In the genomic region with DNA sequence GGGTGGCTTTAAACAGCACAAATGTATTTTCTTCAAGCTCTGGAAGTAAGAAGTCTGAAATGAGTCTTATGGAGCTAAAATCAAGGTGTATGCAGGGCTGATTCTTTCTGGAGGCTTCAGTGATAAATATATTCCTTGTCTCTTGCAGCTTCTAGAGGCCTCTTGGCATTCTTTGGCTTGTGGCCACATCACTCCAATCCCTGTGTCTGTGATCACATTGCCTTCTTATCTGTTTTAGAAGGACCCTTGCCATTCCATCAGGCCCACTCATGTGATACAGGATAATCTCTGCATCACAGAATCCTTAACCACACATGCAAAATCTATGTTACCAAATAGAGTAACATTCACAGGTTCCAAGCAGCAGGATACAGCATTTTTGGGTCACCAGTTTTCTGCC, we compare ENCODE assay signal across 38 cellular contexts.
"Had no signal": no experiment of that assay in that cellular context is flagged by ENCODE, and none has a peak within 500 bp of the region (broad histone marks: within the 10 kb centered on the region; RNA-seq: fewer than 3 reads in every experiment).

No MANE protein-coding gene starts in this region.

- DNase-seq: activated effector memory CD4-positive, alpha-beta T cell treated with anti-CD3 and anti-CD28 coated beads, Interleukin-2, amount 50 U/mL, for 16 hours; activated effector memory CD4-positive, alpha-beta T cell treated with Interleukin-2 at 50 U/mL for 16 hours; activated gamma-delta T cell; activated gamma-delta T cell treated with Interleukin-2 at 50 U/mL for 16 hours; activated naive CD4-positive, alpha-beta T cell; activated naive CD4-positive, alpha-beta T cell treated with anti-CD3 and anti-CD28 coated beads for 36 hours; activated naive CD4-positive, alpha-beta T cell treated with anti-CD3 and anti-CD28 coated beads, Interleukin-2, amount 10 ng/mL, durations not matched to agents 7 days and 5 days; activated naive CD4-positive, alpha-beta T cell treated with anti-CD3 and anti-CD28 coated beads, Interleukin-2, amount 50 U/mL, for 16 hours; activated naive CD4-positive, alpha-beta T cell treated with Interleukin-2 at 50 U/mL for 16 hours; activated naive CD8-positive, alpha-beta T cell treated with anti-CD3 and anti-CD28 coated beads for 36 hours; activated naive CD8-positive, alpha-beta T cell treated with anti-CD3 and anti-CD28 coated beads, Interleukin-2, amount 10 ng/mL, durations not matched to agents 7 days and 5 days; activated naive CD8-positive, alpha-beta T cell treated with anti-CD3 and anti-CD28 coated beads, Interleukin-2, amount 50 U/mL, for 24 hours; activated T-cell treated with anti-CD3 and anti-CD28 coated beads, Interleukin-2, amount 50 U/mL, for 1 hour; activated T-cell treated with anti-CD3 and anti-CD28 coated beads, Interleukin-2, amount 50 U/mL, for 24 hours; activated T-cell treated with anti-CD3 and anti-CD28 coated beads, Interleukin-2, amount 50 U/mL, for 4 hours; activated T-cell treated with anti-CD3 and anti-CD28 coated beads, Interleukin-2, amount 50 U/mL, for 48 hours; activated T-cell treated with anti-CD3 and anti-CD28 coated beads, Interleukin-2, amount 50 U/mL, for 72 hours; adrenal gland; amniotic stem cell; amygdala; anterior cingulate cortex; aorta; body of pancreas; brain microvascular endothelial cell; caudate nucleus; central memory CD4-positive, alpha-beta T cell; cerebellar nuclear complex had no signal

- H3K4me1 ChIP-seq: adrenal gland, ascending aorta, body of pancreas, breast epithelium had no signal

- H3K36me3 Mint-ChIP-seq: activated naive CD4-positive, alpha-beta T cell treated with anti-CD3 and anti-CD28 coated beads, Interleukin-2, amount 10 ng/mL, durations not matched to agents 7 days and 5 days; activated naive CD4-positive, alpha-beta T cell treated with anti-CD3 and anti-CD28 coated beads, Interleukin-2, amount 50 U/mL, for 24 hours; activated naive CD8-positive, alpha-beta T cell; activated naive CD8-positive, alpha-beta T cell treated with anti-CD3 and anti-CD28 coated beads for 36 hours; activated naive CD8-positive, alpha-beta T cell treated with anti-CD3 and anti-CD28 coated beads, Interleukin-2, amount 10 ng/mL, durations not matched to agents 7 days and 5 days had no signal

- H3K4me1 Mint-ChIP-seq: activated naive CD4-positive, alpha-beta T cell treated with anti-CD3 and anti-CD28 coated beads, Interleukin-2, amount 10 ng/mL, durations not matched to agents 7 days and 5 days; activated naive CD4-positive, alpha-beta T cell treated with anti-CD3 and anti-CD28 coated beads, Interleukin-2, amount 50 U/mL, for 24 hours; activated naive CD8-positive, alpha-beta T cell treated with anti-CD3 and anti-CD28 coated beads for 36 hours; activated naive CD8-positive, alpha-beta T cell treated with anti-CD3 and anti-CD28 coated beads, Interleukin-2, amount 10 ng/mL, durations not matched to agents 7 days and 5 days; activated naive CD8-positive, alpha-beta T cell treated with anti-CD3 and anti-CD28 coated beads, Interleukin-2, amount 50 U/mL, for 24 hours; activated T-helper 17 cell treated with anti-CD3 and anti-CD28 coated beads, Interleukin-2, amount 50 U/mL, for 72 hours; brain; central memory CD8-positive, alpha-beta T cell had no signal

- H3K9me3 Mint-ChIP-seq: activated T-helper 17 cell treated with anti-CD3 and anti-CD28 coated beads, Interleukin-2, amount 50 U/mL, for 72 hours had no signal

- ATAC-seq: activated naive CD4-positive, alpha-beta T cell treated with anti-CD3 and anti-CD28 coated beads, Interleukin-2, amount 50 U/mL, for 72 hours; activated naive CD8-positive, alpha-beta T cell treated with anti-CD3 and anti-CD28 coated beads, Interleukin-2, amount 50 U/mL, for 24 hours; activated T-cell treated with anti-CD3 and anti-CD28 coated beads, Interleukin-2, amount 50 U/mL, for 4 hours; activated T-cell treated with anti-CD3 and anti-CD28 coated beads, Interleukin-2, amount 50 U/mL, for 72 hours; activated T-helper 17 cell treated with anti-CD3 and anti-CD28 coated beads, Interleukin-2, amount 50 U/mL, for 72 hours; body of pancreas had no signal

- H3K27ac ChIP-seq: adrenal gland, ascending aorta, body of pancreas, brain microvascular endothelial cell, breast epithelium, cardiac muscle cell had no signal

- H3K9me3 ChIP-seq: adrenal gland, ascending aorta, body of pancreas had no signal

- H3K27ac Mint-ChIP-seq: activated naive CD4-positive, alpha-beta T cell treated with anti-CD3 and anti-CD28 coated beads for 36 hours; activated naive CD4-positive, alpha-beta T cell treated with anti-CD3 and anti-CD28 coated beads, Interleukin-2, amount 10 ng/mL, durations not matched to agents 7 days and 5 days; activated naive CD4-positive, alpha-beta T cell treated with anti-CD3 and anti-CD28 coated beads, Interleukin-2, amount 50 U/mL, for 24 hours; activated naive CD4-positive, alpha-beta T cell treated with anti-CD3 and anti-CD28 coated beads, Interleukin-2, amount 50 U/mL, for 72 hours; activated naive CD8-positive, alpha-beta T cell; activated naive CD8-positive, alpha-beta T cell treated with anti-CD3 and anti-CD28 coated beads for 36 hours; activated naive CD8-positive, alpha-beta T cell treated with anti-CD3 and anti-CD28 coated beads, Interleukin-2, amount 10 ng/mL, durations not matched to agents 7 days and 5 days; activated naive CD8-positive, alpha-beta T cell treated with anti-CD3 and anti-CD28 coated beads, Interleukin-2, amount 50 U/mL, for 24 hours; activated T-cell treated with anti-CD3 and anti-CD28 coated beads, Interleukin-2, amount 50 U/mL, for 24 hours; activated T-cell treated with anti-CD3 and anti-CD28 coated beads, Interleukin-2, amount 50 U/mL, for 72 hours; activated T-helper 1 cell treated with anti-CD3 and anti-CD28 coated beads, Interleukin-12 subunit alpha, Interleukin-12 subunit beta, Interleukin-2, Interleukin-4 antibody, amounts not matched to agents 30 ng/mL and 10 ng/mL and 1 ng/mL, durations not matched to agents 14 hours and 24 hours and 36 hours; activated T-helper 17 cell treated with anti-CD3 and anti-CD28 coated beads, Interleukin-2, amount 50 U/mL, for 72 hours; activated T-helper 2 cell treated with anti-CD3 and anti-CD28 coated beads, Interferon-gamma antibody, Interleukin-2, Interleukin-4, amounts not matched to agents 10 μg/mL and 5 μg/mL and 100 μg/mL, durations not matched to agents 14 hours and 24 hours and 36 hours; brain had no signal

- H3K27me3 ChIP-seq: adrenal gland, ascending aorta, body of pancreas, brain microvascular endothelial cell, breast epithelium, cardiac muscle cell had no signal

- H3K4me3 Mint-ChIP-seq: activated naive CD4-positive, alpha-beta T cell treated with anti-CD3 and anti-CD28 coated beads for 36 hours; activated naive CD4-positive, alpha-beta T cell treated with anti-CD3 and anti-CD28 coated beads, Interleukin-2, amount 10 ng/mL, durations not matched to agents 7 days and 5 days; activated naive CD4-positive, alpha-beta T cell treated with anti-CD3 and anti-CD28 coated beads, Interleukin-2, amount 50 U/mL, for 24 hours; activated naive CD8-positive, alpha-beta T cell; activated naive CD8-positive, alpha-beta T cell treated with anti-CD3 and anti-CD28 coated beads for 36 hours; activated naive CD8-positive, alpha-beta T cell treated with anti-CD3 and anti-CD28 coated beads, Interleukin-2, amount 10 ng/mL, durations not matched to agents 7 days and 5 days; activated naive CD8-positive, alpha-beta T cell treated with anti-CD3 and anti-CD28 coated beads, Interleukin-2, amount 50 U/mL, for 24 hours; activated T-cell treated with anti-CD3 and anti-CD28 coated beads, Interleukin-2, amount 50 U/mL, for 24 hours; activated T-cell treated with anti-CD3 and anti-CD28 coated beads, Interleukin-2, amount 50 U/mL, for 4 hours; activated T-cell treated with anti-CD3 and anti-CD28 coated beads, Interleukin-2, amount 50 U/mL, for 72 hours; activated T-helper 1 cell treated with anti-CD3 and anti-CD28 coated beads, Interleukin-12 subunit alpha, Interleukin-12 subunit beta, Interleukin-2, Interleukin-4 antibody, amounts not matched to agents 30 ng/mL and 10 ng/mL and 1 ng/mL, durations not matched to agents 14 hours and 24 hours and 36 hours; activated T-helper 17 cell treated with anti-CD3 and anti-CD28 coated beads, Interleukin-2, amount 50 U/mL, for 72 hours; brain; central memory CD8-positive, alpha-beta T cell had no signal

- H3K27me3 Mint-ChIP-seq: activated naive CD4-positive, alpha-beta T cell treated with anti-CD3 and anti-CD28 coated beads, Interleukin-2, amount 10 ng/mL, durations not matched to agents 7 days and 5 days; activated naive CD4-positive, alpha-beta T cell treated with anti-CD3 and anti-CD28 coated beads, Interleukin-2, amount 50 U/mL, for 24 hours; activated naive CD8-positive, alpha-beta T cell; activated naive CD8-positive, alpha-beta T cell treated with anti-CD3 and anti-CD28 coated beads for 36 hours; activated naive CD8-positive, alpha-beta T cell treated with anti-CD3 and anti-CD28 coated beads, Interleukin-2, amount 10 ng/mL, durations not matched to agents 7 days and 5 days; activated naive CD8-positive, alpha-beta T cell treated with anti-CD3 and anti-CD28 coated beads, Interleukin-2, amount 50 U/mL, for 24 hours; activated T-cell treated with anti-CD3 and anti-CD28 coated beads, Interleukin-2, amount 50 U/mL, for 24 hours; activated T-helper 17 cell treated with anti-CD3 and anti-CD28 coated beads, Interleukin-2, amount 50 U/mL, for 72 hours; brain; central memory CD8-positive, alpha-beta T cell had no signal

- H3K36me3 ChIP-seq: adrenal gland, ascending aorta, brain microvascular endothelial cell, breast epithelium, cardiac muscle cell had no signal

- H3K4me3 ChIP-seq: adrenal gland, ascending aorta, body of pancreas, breast epithelium, cardiac muscle cell had no signal
